Comparison of ENCODE assay signal across 1 cellular context in the genomic region with DNA sequence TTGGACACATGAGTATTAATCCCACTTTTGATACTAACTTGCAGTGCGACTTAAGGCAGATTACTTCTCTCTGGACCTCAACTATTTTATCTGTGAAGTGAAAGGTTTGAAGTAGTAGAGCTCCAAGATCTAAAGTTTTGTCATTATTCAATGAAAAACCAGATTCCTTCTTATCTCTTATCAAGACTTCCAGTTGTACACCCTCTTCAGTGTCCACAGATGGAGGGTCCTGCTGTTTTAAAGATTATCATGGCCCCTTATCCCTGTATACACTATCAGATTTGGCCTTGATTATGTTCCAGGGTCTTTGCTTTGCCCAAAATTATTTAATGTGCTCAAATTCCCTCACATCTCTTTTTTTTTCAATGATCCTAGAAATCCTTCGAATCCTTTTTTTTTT.
TF ChIP-seq lines count a peak whose summit lies in the region.

No MANE protein-coding gene starts in this region.

TF ChIP-seq in H1, 55 proteins besides CTCF, POLR2A, EP300 and RAD21:
- TF ChIP-seq HDAC6 (IDR thresholded peaks at IDR 0.05; ENCODE audit: low read depth, low read length): no peak
- no peak for TF ChIP-seq YY1 (IDR thresholded peaks at IDR 0.05; ENCODE audit: low read depth, low read length)
- no peak for TF ChIP-seq KDM5A (IDR thresholded peaks at IDR 0.05; ENCODE audit: low read length)
- TF ChIP-seq HDAC2 (IDR thresholded peaks at IDR 0.05; ENCODE audit: borderline replicate concordance in 1 of 2, low read depth in 2 of 2, low read length in 2 of 2): no peak
- TF ChIP-seq CBX8 (IDR thresholded peaks at IDR 0.05; ENCODE audit: borderline replicate concordance, low read depth, low read length): no peak
- TF ChIP-seq SIX5 (IDR thresholded peaks at IDR 0.05; ENCODE audit: low read depth, low read length): no peak
- no peak for TF ChIP-seq CREB1 (IDR thresholded peaks at IDR 0.05)
- no peak for TF ChIP-seq TAF7 (optimal IDR thresholded peaks at IDR 0.05; ENCODE audit: borderline replicate concordance, low read depth, low read length)
- TF ChIP-seq, protein P1, sequence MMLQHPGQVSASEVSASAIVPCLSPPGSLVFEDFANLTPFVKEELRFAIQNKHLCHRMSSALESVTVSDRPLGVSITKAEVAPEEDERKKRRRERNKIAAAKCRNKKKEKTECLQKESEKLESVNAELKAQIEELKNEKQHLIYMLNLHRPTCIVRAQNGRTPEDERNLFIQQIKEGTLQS (IDR thresholded peaks at IDR 0.05; ENCODE audit: insufficient read depth, low read depth, low read length): no peak
- TF ChIP-seq, protein P2, sequence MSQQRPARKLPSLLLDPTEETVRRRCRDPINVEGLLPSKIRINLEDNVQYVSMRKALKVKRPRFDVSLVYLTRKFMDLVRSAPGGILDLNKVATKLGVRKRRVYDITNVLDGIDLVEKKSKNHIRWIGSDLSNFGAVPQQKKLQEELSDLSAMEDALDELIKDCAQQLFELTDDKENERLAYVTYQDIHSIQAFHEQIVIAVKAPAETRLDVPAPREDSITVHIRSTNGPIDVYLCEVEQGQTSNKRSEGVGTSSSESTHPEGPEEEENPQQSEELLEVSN (IDR thresholded peaks at IDR 0.05): no peak
- no peak for TF ChIP-seq SP4 (IDR thresholded peaks at IDR 0.05; ENCODE audit: low read length)
- no peak for TF ChIP-seq PHF8 (conservative IDR thresholded peaks at IDR 0.05; ENCODE audit: low read depth, low read length)
- TF ChIP-seq, protein P3, sequence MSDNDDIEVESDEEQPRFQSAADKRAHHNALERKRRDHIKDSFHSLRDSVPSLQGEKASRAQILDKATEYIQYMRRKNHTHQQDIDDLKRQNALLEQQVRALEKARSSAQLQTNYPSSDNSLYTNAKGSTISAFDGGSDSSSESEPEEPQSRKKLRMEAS (IDR thresholded peaks at IDR 0.05): no peak
- TF ChIP-seq SIRT6 (IDR thresholded peaks at IDR 0.05; ENCODE audit: low read length): no peak
- TF ChIP-seq SAP30 (IDR thresholded peaks at IDR 0.05; ENCODE audit: insufficient read depth, insufficient replicate concordance, low read length): no peak
- no peak for TF ChIP-seq RNF2 (IDR thresholded peaks at IDR 0.05; ENCODE audit: borderline replicate concordance, low read depth, low read length, missing control alignments, poor library complexity, severe bottlenecking)
- TF ChIP-seq, protein P4, sequence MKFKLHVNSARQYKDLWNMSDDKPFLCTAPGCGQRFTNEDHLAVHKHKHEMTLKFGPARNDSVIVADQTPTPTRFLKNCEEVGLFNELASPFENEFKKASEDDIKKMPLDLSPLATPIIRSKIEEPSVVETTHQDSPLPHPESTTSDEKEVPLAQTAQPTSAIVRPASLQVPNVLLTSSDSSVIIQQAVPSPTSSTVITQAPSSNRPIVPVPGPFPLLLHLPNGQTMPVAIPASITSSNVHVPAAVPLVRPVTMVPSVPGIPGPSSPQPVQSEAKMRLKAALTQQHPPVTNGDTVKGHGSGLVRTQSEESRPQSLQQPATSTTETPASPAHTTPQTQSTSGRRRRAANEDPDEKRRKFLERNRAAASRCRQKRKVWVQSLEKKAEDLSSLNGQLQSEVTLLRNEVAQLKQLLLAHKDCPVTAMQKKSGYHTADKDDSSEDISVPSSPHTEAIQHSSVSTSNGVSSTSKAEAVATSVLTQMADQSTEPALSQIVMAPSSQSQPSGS (IDR thresholded peaks at IDR 0.05; ENCODE audit: low read length): no peak
- TF ChIP-seq TCF12 (IDR thresholded peaks at IDR 0.05; ENCODE audit: low read depth, low read length): no peak
- no peak for TF ChIP-seq EZH2 (IDR thresholded peaks at IDR 0.05; ENCODE audit: low read depth, low read length, severe bottlenecking)
